In the genomic region with DNA sequence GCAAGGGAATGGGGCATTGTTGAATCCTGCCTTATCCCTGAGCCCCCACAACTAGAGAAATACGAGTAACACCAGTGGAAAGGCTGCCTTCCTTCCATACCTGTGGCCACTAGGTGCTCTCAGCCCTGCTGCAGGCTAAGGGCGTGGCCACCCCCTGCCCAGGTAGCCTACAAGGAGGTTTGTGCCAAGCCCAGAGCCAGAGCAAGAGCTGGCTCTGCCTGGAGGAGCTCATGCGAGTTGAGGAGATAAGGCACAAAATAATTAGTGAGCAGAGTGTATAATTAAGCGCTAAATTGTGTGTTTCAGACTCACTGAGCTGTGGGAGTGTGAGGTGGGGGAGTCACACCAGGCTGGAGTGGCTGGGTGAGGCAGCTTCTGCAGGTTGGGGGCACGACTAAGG, we compare ENCODE assay signal across 17 cellular contexts. TPM values are rescaled to one million over a fixed set of nuclear protein-coding genes. Genes with fewer than 3 reads are reported as not detected.
DNase-seq lines count a peak whose midpoint lies in the region; FAIRE-seq and TF ChIP-seq lines count a peak whose summit lies in the region.
"Had no signal": no experiment of that assay in that cellular context is flagged by ENCODE, and none has a peak within 500 bp of the region (broad histone marks: within the 10 kb centered on the region; RNA-seq: fewer than 3 reads in every experiment).

No MANE protein-coding gene starts in this region.

- no peak overlapping the region for H3K18ac ChIP-seq in H1 (ENCODE audit: extremely low read depth, low read length)

- H3K9ac ChIP-seq in H1 (replicated peaks in 1 of 4; ENCODE audit: extremely low read depth in 1 of 4, low read depth in 3 of 4, low read length in 3 of 4), result no peak overlapping the region

- no peak overlapping the region for H3K23ac ChIP-seq in H1 (ENCODE audit: insufficient read length)

- no peaks in the 10 kb centered on the region; a peak in 2 of 7 replicates for H3K27me3 ChIP-seq in H1 (replicated peaks in 1 of 4; ENCODE audit: control insufficient read depth in 3 of 4, extremely low read depth in 1 of 4, insufficient read depth in 3 of 4, low read length in 3 of 4)

- no peaks in the 10 kb centered on the region for H3K23me2 ChIP-seq in H1 (ENCODE audit: low read depth, low read length)

- WGBS in H1 (ENCODE audit: extremely low coverage in 1 of 2, insufficient coverage in 1 of 2, insufficient read length in 1 of 2, insufficient replicate concordance in 2 of 2, low coverage in 1 of 2, low lambda C conversion rate in 2 of 2, missing lambda C conversion rate in 1 of 2), 2 experiments, result 86% methylated on average over 5 of the region's 5 CpGs; no CpG with 5 or more reads in 1 of the 2 experiments

- H3K56ac ChIP-seq in H1 (replicated peaks; ENCODE audit: insufficient read length, low read depth, low read length), result no peak overlapping the region

- TF ChIP-seq EP300 in H1 (IDR thresholded peaks at IDR 0.05; ENCODE audit: borderline replicate concordance in 1 of 2, low read depth in 2 of 2, low read length in 2 of 2), result no peak

- no peak overlapping the region for H3K27ac ChIP-seq in H1 (ENCODE audit: low read depth, low read length)

- H2BK5ac ChIP-seq in H1 (ENCODE audit: low read depth, low read length), result no peak overlapping the region

- no peak overlapping the region for H4K5ac ChIP-seq in H1 (ENCODE audit: insufficient read length, low read depth, low read length)

- peak overlapping the region; percentile 53; the same call in 1 of the 2 replicates for H4K8ac ChIP-seq in H1 (ENCODE audit: extremely low read depth, insufficient read depth, low read length)

- no peak overlapping the region for H2AK5ac ChIP-seq in H1 (ENCODE audit: low read depth, low read length)

- FAIRE-seq in H1 (lab: Jason Lieb, UNC), result no peak
- FAIRE-seq: A204.1, GM12892, GM19239 had no signal

- no peak overlapping the region for H2BK15ac ChIP-seq in H1 (ENCODE audit: low read length)

- no peak overlapping the region for H3K14ac ChIP-seq in H1 (ENCODE audit: insufficient read length)

- no peaks in the 10 kb centered on the region for H4K20me1 ChIP-seq in H1 (replicated peaks in 1 of 2; ENCODE audit: control insufficient read depth in 1 of 2, insufficient read depth in 2 of 2, low read length in 2 of 2)

- H3K4me2 ChIP-seq in H1 (ENCODE audit: insufficient read depth in 1 of 2, low read depth in 2 of 2, low read length in 2 of 2), result no peak overlapping the region

- H2BK12ac ChIP-seq in H1 (ENCODE audit: low read depth, low read length), result peak overlapping the region; percentile 9; the same call in 1 of the 2 replicates

- DNase-seq in activated effector memory CD4-positive, alpha-beta T cell treated with anti-CD3 and anti-CD28 coated beads, Interleukin-2, amount 50 U/mL, for 16 hours, result peak; percentile 27
- DNase-seq in activated effector memory CD4-positive, alpha-beta T cell treated with Interleukin-2 at 50 U/mL for 16 hours, result no peak
- DNase-seq in NCI-H69 (lab: John Stamatoyannopoulos, UW), result peak; percentile 84
- DNase-seq in H1 (ENCODE audit: low read depth in 1 of 2, low spot score in 2 of 2), result no peak
- DNase-seq in T1000 (lab: John Stamatoyannopoulos, UW), result no peak
- no peak for DNase-seq in NCI-H187 treated with DMSO at 0.1 percent for 48 hours (lab: John Stamatoyannopoulos, UW)
- DNase-seq in LoVo (ENCODE audit: low spot score), result no peak
- DNase-seq in iPS-NIHi11 (ENCODE audit: low spot score), result no peak
- DNase-seq: C1 segment of cervical spinal cord; CD4-positive, alpha-beta T cell; DND-41; GDM1; GOT3 had no signal

- no peak overlapping the region for H3K4ac ChIP-seq in H1 (replicated peaks; ENCODE audit: insufficient read length, low read depth, low read length)

- peaks cover 0 to 12% (median 9%) of the 10 kb centered on the region in 4 experiments; a peak in 6 of 7 replicates for H3K4me1 ChIP-seq in H1 (replicated peaks in 1 of 4; ENCODE audit: control insufficient read depth in 3 of 4, insufficient read depth in 4 of 4, low read length in 3 of 4)
- H3K4me1 ChIP-seq: HAP-1 had no signal

- CTCF ChIA-PET in H1 (lab: Charles Lee; ENCODE audit: partially characterized antibody), result interaction anchor here (0.6 to 9.0 kb wide), 5 partner anchors 21 to 331 kb away, joined by 3 to 69 read pairs (median 3); no protein-coding TSS in a partner anchor

- no peak overlapping the region for H2BK20ac ChIP-seq in H1 (ENCODE audit: low read length)

- H3K79me1 ChIP-seq in H1 (ENCODE audit: low read depth, low read length), result no peaks in the 10 kb centered on the region

- TF ChIP-seq RAD21 in H1 (IDR thresholded peaks at IDR 0.05 in 1 of 2, conservative IDR thresholded peaks at IDR 0.05 in 1 of 2; ENCODE audit: low read depth in 2 of 2, low read length in 2 of 2), result no peak

- no peaks in the 10 kb centered on the region for H3K9me3 ChIP-seq in H1 (ENCODE audit: insufficient read depth in 2 of 2, low read depth in 1 of 2, low read length in 1 of 2)
- H3K9me3 ChIP-seq: HAP-1 had no signal

- no peak overlapping the region for H3K4me3 ChIP-seq in H1 (ENCODE audit: extremely low read depth in 1 of 4, insufficient read depth in 2 of 4, low read depth in 3 of 4, low read length in 4 of 4)
- H3K4me3 ChIP-seq: HAP-1 had no signal

- no peak for TF ChIP-seq POLR2A in H1 (IDR thresholded peaks at IDR 0.05; ENCODE audit: control extremely low read depth in 1 of 2, low read depth in 2 of 2, low read length in 2 of 2)

- H3K36me3 ChIP-seq in H1 (ENCODE audit: control insufficient read depth in 2 of 4, insufficient read depth in 4 of 4, low read length in 3 of 4), result no peaks in the 10 kb centered on the region
- H3K36me3 ChIP-seq: HAP-1 had no signal

- POLR2A ChIA-PET in H1 (lab: Charles Lee; ENCODE audit: partially characterized antibody), result no interaction called here

- H2BK120ac ChIP-seq in H1 (replicated peaks; ENCODE audit: low read depth, low read length), result no peak overlapping the region

- H3K79me2 ChIP-seq in H1 (ENCODE audit: control insufficient read depth in 1 of 2, insufficient read depth in 2 of 2, low read length in 2 of 2), result no peaks in the 10 kb centered on the region

- no peak for TF ChIP-seq CTCF in H1 (IDR thresholded peaks at IDR 0.05; ENCODE audit: control extremely low read depth in 1 of 3, insufficient read depth in 1 of 3, low read depth in 1 of 3, low read length in 3 of 3)

- no peak overlapping the region for H2AFZ ChIP-seq in H1 (ENCODE audit: low read length)

- no peak overlapping the region for H4K91ac ChIP-seq in H1 (replicated peaks; ENCODE audit: insufficient read length, low read length)

TF ChIP-seq in H1, 55 proteins besides CTCF, POLR2A, EP300 and RAD21 (continues in another document):
- TF ChIP-seq, protein P1, sequence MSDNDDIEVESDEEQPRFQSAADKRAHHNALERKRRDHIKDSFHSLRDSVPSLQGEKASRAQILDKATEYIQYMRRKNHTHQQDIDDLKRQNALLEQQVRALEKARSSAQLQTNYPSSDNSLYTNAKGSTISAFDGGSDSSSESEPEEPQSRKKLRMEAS (IDR thresholded peaks at IDR 0.05), result no peak
- TF ChIP-seq CBX5 (IDR thresholded peaks at IDR 0.05; ENCODE audit: low read depth, low read length), result no peak
- no peak for TF ChIP-seq SP2 (IDR thresholded peaks at IDR 0.05; ENCODE audit: low read length)
- TF ChIP-seq, protein P2, sequence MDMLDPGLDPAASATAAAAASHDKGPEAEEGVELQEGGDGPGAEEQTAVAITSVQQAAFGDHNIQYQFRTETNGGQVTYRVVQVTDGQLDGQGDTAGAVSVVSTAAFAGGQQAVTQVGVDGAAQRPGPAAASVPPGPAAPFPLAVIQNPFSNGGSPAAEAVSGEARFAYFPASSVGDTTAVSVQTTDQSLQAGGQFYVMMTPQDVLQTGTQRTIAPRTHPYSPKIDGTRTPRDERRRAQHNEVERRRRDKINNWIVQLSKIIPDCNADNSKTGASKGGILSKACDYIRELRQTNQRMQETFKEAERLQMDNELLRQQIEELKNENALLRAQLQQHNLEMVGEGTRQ (IDR thresholded peaks at IDR 0.05; ENCODE audit: low read length), result no peak
- no peak for TF ChIP-seq CHD1 (IDR thresholded peaks at IDR 0.05; ENCODE audit: low read depth, low read length)
- TF ChIP-seq RFX5 (IDR thresholded peaks at IDR 0.05; ENCODE audit: borderline replicate concordance, low read depth, low read length), result no peak
- no peak for TF ChIP-seq BCL11A (IDR thresholded peaks at IDR 0.05; ENCODE audit: low read depth in 2 of 2, low read length in 2 of 2)
- TF ChIP-seq POU5F1 (IDR thresholded peaks at IDR 0.05; ENCODE audit: low read depth, low read length), result no peak
- TF ChIP-seq KDM5A (IDR thresholded peaks at IDR 0.05; ENCODE audit: low read length), result no peak
- TF ChIP-seq PHF8 (conservative IDR thresholded peaks at IDR 0.05; ENCODE audit: low read depth, low read length), result no peak
- TF ChIP-seq GTF2F1 (IDR thresholded peaks at IDR 0.05; ENCODE audit: borderline replicate concordance, low read depth, low read length), result no peak
- TF ChIP-seq HDAC6 (IDR thresholded peaks at IDR 0.05; ENCODE audit: low read depth, low read length), result no peak
- TF ChIP-seq SAP30 (IDR thresholded peaks at IDR 0.05; ENCODE audit: insufficient read depth, insufficient replicate concordance, low read length), result no peak
- no peak for TF ChIP-seq SIX5 (IDR thresholded peaks at IDR 0.05; ENCODE audit: low read depth, low read length)
- TF ChIP-seq ZNF274 (IDR thresholded peaks at IDR 0.05; ENCODE audit: borderline replicate concordance, extremely low read depth, low read length), result no peak
- TF ChIP-seq SP4 (IDR thresholded peaks at IDR 0.05; ENCODE audit: low read length), result no peak

RNA-seq across cellular contexts. Expression of a gene that starts 49.2 kb away (rescaled TPM):
- 17.9 and 18.8 TPM in 2 replicates for total RNA-seq in H1 (2021; fragmentation: NEBNext Ultra II Directional; extraction: Animal tissue kit (Norgen Biotek cat#: 25700))
- 38.5 and 40.4 TPM in 2 replicates for polyA plus RNA-seq in H1 (2011; rRNA removed)
- 26.2 TPM for polyA plus RNA-seq in H1 (2011; cell fraction: cytosol; rRNA removed)
- 44.8 TPM for polyA plus RNA-seq in H1 (2011; cell fraction: nucleus; rRNA removed)
- 13.6 to 21.6 TPM (median 19.1 TPM) in 4 replicates for polyA plus RNA-seq in H1 (2012, experiment 1 of 2)
- polyA plus RNA-seq in H1 (2012, experiment 2 of 2), result 22.5 TPM
- polyA plus RNA-seq in H1 (2013, experiment 1 of 2), result 16.6 TPM
- 17.0 TPM for polyA plus RNA-seq in H1 (2013, experiment 2 of 2)
- 17.8 and 25.6 TPM in 2 replicates for polyA minus RNA-seq in H1 (2011; rRNA and poly(A)+ RNA removed)
- polyA minus RNA-seq in H1 (2011; cell fraction: cytosol; rRNA and poly(A)+ RNA removed), result 13.9 TPM
- polyA minus RNA-seq in H1 (2011; cell fraction: nucleus; rRNA and poly(A)+ RNA removed), result 13.7 TPM

RNA-seq across cellular contexts. Expression of a gene that starts 56.9 kb away (rescaled TPM):
- 147 and 152 TPM in 2 replicates for total RNA-seq in H1 (2021; fragmentation: NEBNext Ultra II Directional; extraction: Animal tissue kit (Norgen Biotek cat#: 25700))
- 198 and 219 TPM in 2 replicates for polyA plus RNA-seq in H1 (2011; rRNA removed)
- 192 TPM for polyA plus RNA-seq in H1 (2011; cell fraction: cytosol; rRNA removed)
- 281 TPM for polyA plus RNA-seq in H1 (2011; cell fraction: nucleus; rRNA removed)
- 113 to 163 TPM (median 157 TPM) in 4 replicates for polyA plus RNA-seq in H1 (2012, experiment 1 of 2)
- 121 TPM for polyA plus RNA-seq in H1 (2012, experiment 2 of 2)
- polyA plus RNA-seq in H1 (2013, experiment 1 of 2), result 66.3 TPM
- 61.3 TPM for polyA plus RNA-seq in H1 (2013, experiment 2 of 2)
- 251 and 304 TPM in 2 replicates for polyA minus RNA-seq in H1 (2011; rRNA and poly(A)+ RNA removed)
- polyA minus RNA-seq in H1 (2011; cell fraction: cytosol; rRNA and poly(A)+ RNA removed), result 156 TPM
- polyA minus RNA-seq in H1 (2011; cell fraction: nucleus; rRNA and poly(A)+ RNA removed), result 124 TPM

Comparison
In these comparisons a context has a peak if more than half of its experiments do, and no peak if none do; other contexts are left out.
1. DNase-seq: peak in activated effector memory CD4-positive, alpha-beta T cell treated with anti-CD3 and anti-CD28 coated beads, Interleukin-2, amount 50 U/mL, for 16 hours (single experiment) and NCI-H69 (single experiment); none in activated effector memory CD4-positive, alpha-beta T cell treated with Interleukin-2 at 50 U/mL for 16 hours (single experiment), H1 (0 of 2), T1000 (single experiment), NCI-H187 treated with DMSO at 0.1 percent for 48 hours (single experiment), LoVo (single experiment) and iPS-NIHi11 (single experiment).